17 cellular contexts compared by ENCODE assay signal in the genomic region with DNA sequence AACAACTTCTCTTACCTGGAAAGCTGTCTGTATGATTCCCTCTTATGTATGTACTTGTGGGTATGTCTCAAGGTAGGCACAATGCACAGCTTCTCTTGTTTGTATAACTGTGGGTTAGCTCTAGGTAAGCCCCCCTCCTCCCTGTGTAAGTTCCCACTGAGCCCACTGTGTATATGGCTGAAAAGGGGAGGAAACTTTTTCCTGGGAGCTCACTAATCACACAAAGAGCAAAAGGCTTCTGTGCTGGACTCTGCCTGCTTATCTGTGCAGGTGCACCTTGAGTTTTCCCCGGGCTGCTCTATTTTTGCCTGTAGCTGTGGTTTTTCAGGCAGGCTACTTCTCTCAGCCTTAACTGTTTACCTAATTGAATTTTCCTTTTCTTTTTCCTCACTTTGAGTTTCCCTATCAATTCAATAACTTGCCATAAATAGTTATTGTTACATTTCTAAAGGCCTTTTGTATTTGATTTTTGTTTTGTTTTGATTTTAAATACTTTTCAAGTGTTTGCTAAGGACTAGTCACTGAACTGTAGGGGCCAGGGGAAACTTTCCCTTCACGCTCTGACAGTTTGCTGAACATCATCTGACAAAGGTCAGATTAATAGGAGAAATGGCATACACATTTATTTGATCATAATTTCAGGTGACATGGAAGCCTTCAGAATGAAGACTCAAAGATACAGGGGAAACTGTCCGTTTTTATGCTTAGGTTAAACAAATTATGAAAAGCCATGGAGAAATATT.
DNase-seq lines count a peak whose midpoint lies in the region; ATAC-seq and TF ChIP-seq lines count a peak whose summit lies in the region.
"Had no signal": no experiment of that assay in that cellular context is flagged by ENCODE, and none has a peak within 500 bp of the region (broad histone marks: within the 10 kb centered on the region; RNA-seq: fewer than 3 reads in every experiment).

No MANE protein-coding gene starts in this region.

- no peaks in the 10 kb centered on the region for H3K27me3 Mint-ChIP-seq in activated CD8-positive, alpha-beta T cell treated with anti-CD3 and anti-CD28 coated beads, Interleukin-2, amount 10 ng/mL, durations not matched to agents 7 days and 5 days (ENCODE audit: low read depth)
- H3K27me3 Mint-ChIP-seq: activated naive CD4-positive, alpha-beta T cell treated with anti-CD3 and anti-CD28 coated beads, Interleukin-2, amount 50 U/mL, for 24 hours; B cell had no signal

- H3K27me3 ChIP-seq in MM.1S (replicated peaks; ENCODE audit: insufficient read depth, low read length): no peaks in the 10 kb centered on the region

- H3K9ac ChIP-seq in MM.1S (ENCODE audit: low read length): no peak overlapping the region
- H3K9ac ChIP-seq: SK-N-SH had no signal

- no peaks in the 10 kb centered on the region for H3K79me2 ChIP-seq in MM.1S (ENCODE audit: low read length)

- H3F3A ChIP-seq in MM.1S (ENCODE audit: insufficient read depth, low read length): no peaks in the 10 kb centered on the region

- DNase-seq in GM12865 (ENCODE audit: low read depth) (peak; percentile 29), MM.1S (peak; percentile 37), glomerular visceral epithelial cell (ENCODE audit: extremely low spot score) (peak; percentile 22), NCI-H774 (lab: John Stamatoyannopoulos, UW) (no peak), amygdala (lab: John Stamatoyannopoulos, UW) (no peak), head of caudate nucleus (no peak)
- no peak for DNase-seq in activated CD8-positive, alpha-beta T cell treated with anti-CD3 and anti-CD28 coated beads, Interleukin-2, amount 10 ng/mL, durations not matched to agents 7 days and 5 days
- DNase-seq: foreskin fibroblast; Kasumi-1; left ventricle myocardium superior; NCI-H526; occipital lobe; SK-N-SH; stimulated activated CD4-positive, alpha-beta T cell treated with anti-CD3 and anti-CD28 coated beads, Interleukin-4, amount 100 ng/mL, for 1 hour had no signal

- H3K4me1 ChIP-seq in MM.1S (ENCODE audit: low read length): no peaks in the 10 kb centered on the region

- no peaks in the 10 kb centered on the region for H3K36me3 Mint-ChIP-seq in activated CD8-positive, alpha-beta T cell treated with anti-CD3 and anti-CD28 coated beads, Interleukin-2, amount 10 ng/mL, durations not matched to agents 7 days and 5 days (ENCODE audit: low read depth)
- H3K36me3 Mint-ChIP-seq: activated naive CD4-positive, alpha-beta T cell treated with anti-CD3 and anti-CD28 coated beads, Interleukin-2, amount 50 U/mL, for 24 hours had no signal

- intact Hi-C loops in head of caudate nucleus (cut with DNase I): no loop called here

- H3K4me3 ChIP-seq in GM12865 (ENCODE audit: low read depth, low read length): peak overlapping the region; percentile 2
- no peak overlapping the region for H3K4me3 ChIP-seq in MM.1S (ENCODE audit: low read length)

- POLR2A ChIA-PET in activated CD8-positive, alpha-beta T cell treated with anti-CD3 and anti-CD28 coated beads, Interleukin-2, amount 10 ng/mL, durations not matched to agents 7 days and 5 days (lab: Charles Lee): no interaction called here

- H3K9me2 ChIP-seq in MM.1S (replicated peaks; ENCODE audit: insufficient read depth, low read length): no peaks in the 10 kb centered on the region
- H3K9me2 ChIP-seq: SK-N-SH had no signal

- CTCF ChIA-PET in activated CD8-positive, alpha-beta T cell treated with anti-CD3 and anti-CD28 coated beads, Interleukin-2, amount 10 ng/mL, durations not matched to agents 7 days and 5 days (lab: Charles Lee): no interaction called here

- peak overlapping the region; percentile 50; the same call in 1 of the 2 replicates for H3K27ac ChIP-seq in MM.1S (ENCODE audit: low read length)

- H2AFZ ChIP-seq in MM.1S (ENCODE audit: low read length): no peak overlapping the region

- TF ChIP-seq CTCF in GM12865 (IDR thresholded peaks at IDR 0.05; ENCODE audit: insufficient read depth, low read depth, low read length, missing control alignments) (no peak), MM.1S (IDR thresholded peaks at IDR 0.05; ENCODE audit: low read length) (no peak)

- no peaks in the 10 kb centered on the region for H3K36me3 ChIP-seq in MM.1S (replicated peaks; ENCODE audit: insufficient read depth, low read length)

- peak; percentile 70 for ATAC-seq in GM21723 (IDR thresholded peaks at IDR 0.05; ENCODE audit: unreplicated experiment)
- ATAC-seq in activated CD8-positive, alpha-beta T cell treated with anti-CD3 and anti-CD28 coated beads, Interleukin-2, amount 10 ng/mL, durations not matched to agents 7 days and 5 days: no peak
- ATAC-seq: left ventricle myocardium superior had no signal

- no peaks in the 10 kb centered on the region for H3K9me3 ChIP-seq in MM.1S (replicated peaks; ENCODE audit: insufficient read depth, low read length)
- H3K9me3 ChIP-seq: SK-N-SH had no signal

- H3K4me2 ChIP-seq in MM.1S (ENCODE audit: low read depth, low read length): peak overlapping the region; percentile 55
- H3K4me2 ChIP-seq: SK-N-SH had no signal

- H3K9me3 Mint-ChIP-seq in activated CD8-positive, alpha-beta T cell treated with anti-CD3 and anti-CD28 coated beads, Interleukin-2, amount 10 ng/mL, durations not matched to agents 7 days and 5 days (ENCODE audit: insufficient read depth): no peaks in the 10 kb centered on the region
- H3K9me3 Mint-ChIP-seq: activated naive CD4-positive, alpha-beta T cell treated with anti-CD3 and anti-CD28 coated beads, Interleukin-2, amount 50 U/mL, for 24 hours had no signal

- H3K4me1 Mint-ChIP-seq in activated CD8-positive, alpha-beta T cell treated with anti-CD3 and anti-CD28 coated beads, Interleukin-2, amount 10 ng/mL, durations not matched to agents 7 days and 5 days (ENCODE audit: low read depth): no peaks in the 10 kb centered on the region
- H3K4me1 Mint-ChIP-seq: activated naive CD4-positive, alpha-beta T cell treated with anti-CD3 and anti-CD28 coated beads, Interleukin-2, amount 50 U/mL, for 24 hours; B cell had no signal

- no peaks in the 10 kb centered on the region for H4K20me1 ChIP-seq in MM.1S (ENCODE audit: insufficient read depth, low read length)

- H3K27ac Mint-ChIP-seq in activated CD8-positive, alpha-beta T cell treated with anti-CD3 and anti-CD28 coated beads, Interleukin-2, amount 10 ng/mL, durations not matched to agents 7 days and 5 days: no peak overlapping the region
- H3K27ac Mint-ChIP-seq: activated naive CD4-positive, alpha-beta T cell treated with anti-CD3 and anti-CD28 coated beads, Interleukin-2, amount 50 U/mL, for 24 hours; B cell had no signal

- H3K4me3 Mint-ChIP-seq in activated CD8-positive, alpha-beta T cell treated with anti-CD3 and anti-CD28 coated beads, Interleukin-2, amount 10 ng/mL, durations not matched to agents 7 days and 5 days: no peak overlapping the region
- H3K4me3 Mint-ChIP-seq: activated naive CD4-positive, alpha-beta T cell treated with anti-CD3 and anti-CD28 coated beads, Interleukin-2, amount 50 U/mL, for 24 hours; B cell had no signal

Comparison
In these comparisons a context has a peak if more than half of its experiments do, and no peak if none do; other contexts are left out.
1. DNase-seq: peak in GM12865 (single experiment), MM.1S (single experiment) and glomerular visceral epithelial cell (single experiment); none in activated CD8-positive, alpha-beta T cell treated with anti-CD3 and anti-CD28 coated beads, Interleukin-2, amount 10 ng/mL, durations not matched to agents 7 days and 5 days (single experiment), NCI-H774 (single experiment), amygdala (0 of 56) and head of caudate nucleus (0 of 42).